In the genomic region with DNA sequence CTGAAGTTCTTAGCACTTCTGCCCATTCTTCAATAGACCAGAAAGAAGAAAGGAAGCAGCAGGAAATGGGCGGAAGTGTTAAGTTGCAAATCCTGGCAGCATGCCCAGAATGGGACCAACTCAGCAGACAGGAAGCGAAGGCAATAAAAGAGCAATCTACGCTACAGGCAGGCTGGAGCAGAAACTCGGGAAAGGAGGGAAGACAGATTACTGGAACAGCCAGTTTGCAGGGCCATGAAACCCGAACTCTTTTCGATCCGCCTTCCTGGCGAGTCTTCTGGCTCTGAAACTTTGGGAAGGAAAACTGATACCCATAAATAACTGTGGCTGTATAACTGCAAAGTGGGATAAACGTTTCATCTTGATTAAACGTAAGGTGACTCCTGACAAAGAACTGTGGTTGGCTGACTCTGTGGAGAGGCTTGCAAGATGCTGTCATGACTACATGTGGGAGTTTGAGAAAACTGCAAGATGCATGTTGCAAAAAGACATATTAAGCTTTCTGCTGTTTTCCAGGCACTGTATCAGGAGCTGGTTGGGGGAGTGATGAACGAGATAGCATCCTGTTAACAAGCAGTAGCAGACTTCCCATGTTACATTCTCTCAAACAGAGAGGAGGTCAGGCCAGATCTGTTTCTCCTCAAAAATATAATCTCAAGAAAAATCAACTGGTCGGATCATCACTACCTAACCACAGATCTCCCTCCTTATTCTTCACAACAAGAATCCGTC, we compare ENCODE assay signal across 8 cellular contexts.
A peak's percentile ranks its signal among the peaks of the same experiment; 100 is the strongest.
DNase-seq lines count a peak whose midpoint lies in the region; ATAC-seq and TF ChIP-seq lines count a peak whose summit lies in the region.

No MANE protein-coding gene starts in this region.

- no peaks in the 10 kb centered on the region for H3K27me3 ChIP-seq in HCT116 (ENCODE audit: insufficient read depth, low read length)

- DNase-seq in A172 (ENCODE audit: low spot score): peak; percentile 90
- peak; percentile 72 for DNase-seq in HCT116 (ENCODE audit: low read depth, low spot score)
- peak; percentile 82 for DNase-seq in NCI-H82 (lab: John Stamatoyannopoulos, UW)
- DNase-seq in activated T-cell treated with anti-CD3 and anti-CD28 coated beads, Interleukin-2, amount 50 U/mL, for 48 hours: peak; percentile 71 to 72
- DNase-seq in globus pallidus (ENCODE audit: low spot score): peak; percentile 35
- peak; percentile 94 for DNase-seq in renal cortical epithelial cell (ENCODE audit: low read depth)
- no peak for DNase-seq in KG1 (lab: John Stamatoyannopoulos, UW)

- intact Hi-C loops in HCT116 (cut with micrococcal nuclease): no loop called here

- H3K4me3 ChIP-seq in HCT116 (replicated peaks in 1 of 2; ENCODE audit: low read depth in 1 of 2, low read length in 2 of 2): peak overlapping the region in 1 of 2 experiments; percentile 21; a peak in 3 of 4 replicates

- peaks cover 16 to 19% of the 10 kb centered on the region in 2 experiments for H3K4me1 ChIP-seq in HCT116 (ENCODE audit: control insufficient read depth in 1 of 2, insufficient read depth in 2 of 2, low read length in 2 of 2)

- peak overlapping the region; percentile 66 for H3K4me2 ChIP-seq in HCT116 (ENCODE audit: low read length)

- H3K9ac ChIP-seq in HCT116 (ENCODE audit: low read length): no peak overlapping the region

- peak; percentile 87 for ATAC-seq in HCT116
- no peak for ATAC-seq in GM18868 (IDR thresholded peaks at IDR 0.05; ENCODE audit: unreplicated experiment)

- TF ChIP-seq CTCF in HCT116 (IDR thresholded peaks at IDR 0.05 in 2 of 3, conservative IDR thresholded peaks at IDR 0.05 in 1 of 3; ENCODE audit: borderline replicate concordance in 1 of 3, insufficient read depth in 1 of 3, low read depth in 2 of 3, low read length in 2 of 3): no peak

- no peaks in the 10 kb centered on the region for H3K9me2 ChIP-seq in HCT116 (ENCODE audit: insufficient read depth)

- no peak for TF ChIP-seq RAD21 in HCT116 (IDR thresholded peaks at IDR 0.05; ENCODE audit: low read depth)

- RAD21 ChIA-PET in HCT116 (lab: Charles Lee; ENCODE audit: low non-redundant PET in 1 of 2, low total read pairs in 2 of 2, uncharacterized antibody in 2 of 2, unreplicated experiment in 2 of 2): no interaction called here

- H3K9me3 ChIP-seq in HCT116 (ENCODE audit: control insufficient read depth in 1 of 2, insufficient read depth in 1 of 2, low read depth in 1 of 2, low read length in 2 of 2): no peaks in the 10 kb centered on the region

- no peaks in the 10 kb centered on the region for H3K36me3 ChIP-seq in HCT116 (ENCODE audit: control insufficient read depth in 1 of 2, insufficient read depth in 2 of 2, low read length in 2 of 2)

- POLR2A ChIA-PET in HCT116 (lab: Charles Lee): no interaction called here

- peak overlapping the region; percentile 82 for H2AFZ ChIP-seq in HCT116 (ENCODE audit: low read depth, low read length, poor library complexity, severe bottlenecking)

- no peaks in the 10 kb centered on the region for H4K20me1 ChIP-seq in HCT116 (ENCODE audit: insufficient read depth)

- H3K79me2 ChIP-seq in HCT116 (ENCODE audit: insufficient read depth, low read length): no peaks in the 10 kb centered on the region

- no peak for TF ChIP-seq POLR2A in HCT116 (IDR thresholded peaks at IDR 0.05; ENCODE audit: borderline replicate concordance, extremely low read depth, insufficient read depth, insufficient read length)

- CTCF ChIA-PET in HCT116 (lab: Charles Lee): no interaction called here

- BruUV-seq in HCT116 (replicated peaks; lab: Mats Ljungman, UMichigan): no TSS peak

- peak overlapping the region; percentile 56; the same call in 1 of the 2 replicates for H3K27ac ChIP-seq in HCT116 (ENCODE audit: low read depth, low read length)

TF ChIP-seq in HCT116, 20 proteins besides CTCF, POLR2A, EP300 and RAD21:
- TF ChIP-seq, protein P1, sequence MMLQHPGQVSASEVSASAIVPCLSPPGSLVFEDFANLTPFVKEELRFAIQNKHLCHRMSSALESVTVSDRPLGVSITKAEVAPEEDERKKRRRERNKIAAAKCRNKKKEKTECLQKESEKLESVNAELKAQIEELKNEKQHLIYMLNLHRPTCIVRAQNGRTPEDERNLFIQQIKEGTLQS (IDR thresholded peaks at IDR 0.05): no peak
- TF ChIP-seq CBX3 (IDR thresholded peaks at IDR 0.05; ENCODE audit: low read depth) (0 out of 2 replicates have a peak, but pooled peaks have one; percentile 43), EGR1 (IDR thresholded peaks at IDR 0.05; ENCODE audit: low read depth) (no peak), JUND (IDR thresholded peaks at IDR 0.05) (no peak), SIN3A (IDR thresholded peaks at IDR 0.05; ENCODE audit: low read depth) (no peak), ZNF274 (IDR thresholded peaks at IDR 0.05; ENCODE audit: low read depth, low read length) (no peak), TCF7L2 (IDR thresholded peaks at IDR 0.05; ENCODE audit: borderline replicate concordance, extremely low read depth, insufficient read depth, insufficient read length) (peak; percentile 69), POLR2AphosphoS5 (IDR thresholded peaks at IDR 0.05; ENCODE audit: low read depth, low read length) (peak; percentile 25; the same call in 1 of the 2 replicates), SP1 (IDR thresholded peaks at IDR 0.05; ENCODE audit: low read depth) (peak; percentile 49; the same call in 1 of the 2 replicates), SRF (IDR thresholded peaks at IDR 0.05; ENCODE audit: low read depth) (no peak), YY1 (IDR thresholded peaks at IDR 0.05; ENCODE audit: extremely low read depth, insufficient replicate concordance, low read depth, low read length) (no peak), EZH2 (IDR thresholded peaks at IDR 0.05) (no peak), EZH2phosphoT487 (IDR thresholded peaks at IDR 0.05; ENCODE audit: borderline replicate concordance) (no peak), ZFX (IDR thresholded peaks at IDR 0.05) (no peak), ELF1 (IDR thresholded peaks at IDR 0.05; ENCODE audit: borderline replicate concordance, low read depth) (peak; percentile 33; the same call in 1 of the 2 replicates), FOSL1 (IDR thresholded peaks at IDR 0.05; ENCODE audit: low read depth) (no peak)
- TF ChIP-seq, protein P2, sequence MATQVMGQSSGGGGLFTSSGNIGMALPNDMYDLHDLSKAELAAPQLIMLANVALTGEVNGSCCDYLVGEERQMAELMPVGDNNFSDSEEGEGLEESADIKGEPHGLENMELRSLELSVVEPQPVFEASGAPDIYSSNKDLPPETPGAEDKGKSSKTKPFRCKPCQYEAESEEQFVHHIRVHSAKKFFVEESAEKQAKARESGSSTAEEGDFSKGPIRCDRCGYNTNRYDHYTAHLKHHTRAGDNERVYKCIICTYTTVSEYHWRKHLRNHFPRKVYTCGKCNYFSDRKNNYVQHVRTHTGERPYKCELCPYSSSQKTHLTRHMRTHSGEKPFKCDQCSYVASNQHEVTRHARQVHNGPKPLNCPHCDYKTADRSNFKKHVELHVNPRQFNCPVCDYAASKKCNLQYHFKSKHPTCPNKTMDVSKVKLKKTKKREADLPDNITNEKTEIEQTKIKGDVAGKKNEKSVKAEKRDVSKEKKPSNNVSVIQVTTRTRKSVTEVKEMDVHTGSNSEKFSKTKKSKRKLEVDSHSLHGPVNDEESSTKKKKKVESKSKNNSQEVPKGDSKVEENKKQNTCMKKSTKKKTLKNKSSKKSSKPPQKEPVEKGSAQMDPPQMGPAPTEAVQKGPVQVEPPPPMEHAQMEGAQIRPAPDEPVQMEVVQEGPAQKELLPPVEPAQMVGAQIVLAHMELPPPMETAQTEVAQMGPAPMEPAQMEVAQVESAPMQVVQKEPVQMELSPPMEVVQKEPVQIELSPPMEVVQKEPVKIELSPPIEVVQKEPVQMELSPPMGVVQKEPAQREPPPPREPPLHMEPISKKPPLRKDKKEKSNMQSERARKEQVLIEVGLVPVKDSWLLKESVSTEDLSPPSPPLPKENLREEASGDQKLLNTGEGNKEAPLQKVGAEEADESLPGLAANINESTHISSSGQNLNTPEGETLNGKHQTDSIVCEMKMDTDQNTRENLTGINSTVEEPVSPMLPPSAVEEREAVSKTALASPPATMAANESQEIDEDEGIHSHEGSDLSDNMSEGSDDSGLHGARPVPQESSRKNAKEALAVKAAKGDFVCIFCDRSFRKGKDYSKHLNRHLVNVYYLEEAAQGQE (IDR thresholded peaks at IDR 0.05; ENCODE audit: low read depth): no peak
- TF ChIP-seq, protein P3, sequence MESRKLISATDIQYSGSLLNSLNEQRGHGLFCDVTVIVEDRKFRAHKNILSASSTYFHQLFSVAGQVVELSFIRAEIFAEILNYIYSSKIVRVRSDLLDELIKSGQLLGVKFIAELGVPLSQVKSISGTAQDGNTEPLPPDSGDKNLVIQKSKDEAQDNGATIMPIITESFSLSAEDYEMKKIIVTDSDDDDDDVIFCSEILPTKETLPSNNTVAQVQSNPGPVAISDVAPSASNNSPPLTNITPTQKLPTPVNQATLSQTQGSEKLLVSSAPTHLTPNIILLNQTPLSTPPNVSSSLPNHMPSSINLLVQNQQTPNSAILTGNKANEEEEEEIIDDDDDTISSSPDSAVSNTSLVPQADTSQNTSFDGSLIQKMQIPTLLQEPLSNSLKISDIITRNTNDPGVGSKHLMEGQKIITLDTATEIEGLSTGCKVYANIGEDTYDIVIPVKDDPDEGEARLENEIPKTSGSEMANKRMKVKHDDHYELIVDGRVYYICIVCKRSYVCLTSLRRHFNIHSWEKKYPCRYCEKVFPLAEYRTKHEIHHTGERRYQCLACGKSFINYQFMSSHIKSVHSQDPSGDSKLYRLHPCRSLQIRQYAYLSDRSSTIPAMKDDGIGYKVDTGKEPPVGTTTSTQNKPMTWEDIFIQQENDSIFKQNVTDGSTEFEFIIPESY (IDR thresholded peaks at IDR 0.05; ENCODE audit: extremely low read depth, insufficient replicate concordance, low read length): no peak
- TF ChIP-seq, protein P4, sequence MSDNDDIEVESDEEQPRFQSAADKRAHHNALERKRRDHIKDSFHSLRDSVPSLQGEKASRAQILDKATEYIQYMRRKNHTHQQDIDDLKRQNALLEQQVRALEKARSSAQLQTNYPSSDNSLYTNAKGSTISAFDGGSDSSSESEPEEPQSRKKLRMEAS (IDR thresholded peaks at IDR 0.05): 0 out of 2 replicates have a peak, but pooled peaks have one; percentile 48
